17 cellular contexts compared by ENCODE assay signal in the genomic region with DNA sequence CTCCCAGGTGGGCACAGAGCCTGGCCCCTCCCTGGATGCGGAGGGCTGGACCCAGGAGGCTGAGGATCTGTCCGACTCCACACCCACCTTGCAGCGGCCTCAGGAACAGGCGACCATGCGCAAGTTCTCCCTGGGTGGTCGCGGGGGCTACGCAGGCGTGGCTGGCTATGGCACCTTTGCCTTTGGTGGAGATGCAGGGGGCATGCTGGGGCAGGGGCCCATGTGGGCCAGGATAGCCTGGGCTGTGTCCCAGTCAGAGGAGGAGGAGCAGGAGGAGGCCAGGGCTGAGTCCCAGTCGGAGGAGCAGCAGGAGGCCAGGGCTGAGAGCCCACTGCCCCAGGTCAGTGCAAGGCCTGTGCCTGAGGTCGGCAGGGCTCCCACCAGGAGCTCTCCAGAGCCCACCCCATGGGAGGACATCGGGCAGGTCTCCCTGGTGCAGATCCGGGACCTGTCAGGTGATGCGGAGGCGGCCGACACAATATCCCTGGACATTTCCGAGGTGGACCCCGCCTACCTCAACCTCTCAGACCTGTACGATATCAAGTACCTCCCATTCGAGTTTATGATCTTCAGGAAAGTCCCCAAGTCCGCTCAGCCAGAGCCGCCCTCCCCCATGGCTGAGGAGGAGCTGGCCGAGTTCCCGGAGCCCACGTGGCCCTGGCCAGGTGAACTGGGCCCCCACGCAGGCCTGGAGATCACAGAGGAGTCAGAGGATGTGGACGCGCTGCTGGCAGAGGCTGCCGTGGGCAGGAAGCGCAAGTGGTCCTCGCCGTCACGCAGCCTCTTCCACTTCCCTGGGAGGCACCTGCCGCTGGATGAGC. TPM values are rescaled to one million over a fixed set of nuclear protein-coding genes. Genes with fewer than 3 reads are reported as not detected.
DNase-seq lines count a peak whose midpoint lies in the region; ATAC-seq and TF ChIP-seq lines count a peak whose summit lies in the region.
"Had no signal": no experiment of that assay in that cellular context is flagged by ENCODE, and none has a peak within 500 bp of the region (broad histone marks: within the 10 kb centered on the region; RNA-seq: fewer than 3 reads in every experiment).

No MANE protein-coding gene starts in this region.

- H3K27ac Mint-ChIP-seq in activated naive CD4-positive, alpha-beta T cell treated with anti-CD3 and anti-CD28 coated beads for 36 hours: no peak overlapping the region

- no peak for TF ChIP-seq CTCF in cardiac muscle cell (IDR thresholded peaks at IDR 0.05; ENCODE audit: low read depth, low read length)
- TF ChIP-seq CTCF in ovary (IDR thresholded peaks at IDR 0.05): no peak
- no peak for TF ChIP-seq CTCF in GM10266 (IDR thresholded peaks at IDR 0.05; ENCODE audit: control insufficient read depth, insufficient read depth, low read depth, missing control alignments)

- DNase-seq in COLO668 (lab: John Stamatoyannopoulos, UW; ENCODE audit: unreplicated experiment) (peak; percentile 66), NT2/D1 (ENCODE audit: low read depth, low spot score) (no peak), cardiac muscle cell (ENCODE audit: low read depth in 1 of 2, low spot score in 1 of 2) (no peak), ovary (peak in 3 of 5 donors; percentile 33 to 67 (median 56)), NCI-H2227 (lab: John Stamatoyannopoulos, UW; ENCODE audit: unreplicated experiment) (no peak), GM10266 (ENCODE audit: extremely low spot score) (no peak)
- DNase-seq in activated naive CD4-positive, alpha-beta T cell treated with anti-CD3 and anti-CD28 coated beads for 36 hours: no peak
- DNase-seq: activated CD4-positive, alpha-beta T cell treated with anti-CD3 and anti-CD28 coated beads, Interleukin-2, amount 50 U/mL, for 48 hours; activated effector memory CD4-positive, alpha-beta T cell treated with Interleukin-2 at 50 U/mL for 16 hours; brain microvascular endothelial cell; GM23248; mesenchymal stem cell; NCI-H446; stimulated activated CD4-positive, alpha-beta T cell treated with anti-CD3 and anti-CD28 coated beads, Interleukin-2, amount 100 ng/mL, for 24 hours had no signal

- H3K27me3 Mint-ChIP-seq in activated naive CD4-positive, alpha-beta T cell treated with anti-CD3 and anti-CD28 coated beads for 36 hours (ENCODE audit: low read depth): no peaks in the 10 kb centered on the region

- no peak overlapping the region for H3K4me3 Mint-ChIP-seq in activated naive CD4-positive, alpha-beta T cell treated with anti-CD3 and anti-CD28 coated beads for 36 hours

- peaks cover 46% of the 10 kb centered on the region for H3K4me1 ChIP-seq in NT2/D1 (ENCODE audit: insufficient read depth, insufficient read length)
- peaks cover 39% of the 10 kb centered on the region for H3K4me1 ChIP-seq in cardiac muscle cell (ENCODE audit: low read depth)
- peaks cover 9% of the 10 kb centered on the region for H3K4me1 ChIP-seq in ovary (ENCODE audit: insufficient read depth)

- H3K27me3 ChIP-seq in NT2/D1 (ENCODE audit: insufficient read depth, insufficient read length): peaks cover under 1% of the 10 kb centered on the region
- H3K27me3 ChIP-seq in cardiac muscle cell: no peaks in the 10 kb centered on the region
- no peaks in the 10 kb centered on the region for H3K27me3 ChIP-seq in ovary
- H3K27me3 ChIP-seq: brain microvascular endothelial cell had no signal

- no peaks in the 10 kb centered on the region for H3K36me3 Mint-ChIP-seq in activated naive CD4-positive, alpha-beta T cell treated with anti-CD3 and anti-CD28 coated beads for 36 hours (ENCODE audit: low read depth)

- CTCF ChIA-PET in activated naive CD4-positive, alpha-beta T cell treated with anti-CD3 and anti-CD28 coated beads for 36 hours (lab: Charles Lee): no interaction called here

- TF ChIP-seq EP300 in ovary (IDR thresholded peaks at IDR 0.05): no peak

- H3K9ac ChIP-seq in NT2/D1 (ENCODE audit: insufficient read length, low read depth): peak overlapping the region; percentile 51
- H3K9ac ChIP-seq: GM23248 had no signal

- 41 to 58% (median 45%) methylated on average over 34 of the region's 34 CpGs for WGBS in ovary, 3 donors

- H3K4me3 ChIP-seq in NT2/D1 (ENCODE audit: insufficient read length, low read depth) (no peak overlapping the region), cardiac muscle cell (no peak overlapping the region), ovary (no peak overlapping the region)
- H3K4me3 ChIP-seq: GM23248 had no signal

- H3K27ac ChIP-seq in cardiac muscle cell (peak overlapping the region; percentile 48), ovary (peak overlapping the region in 1 of 2 donors; percentile 44)
- H3K27ac ChIP-seq: brain microvascular endothelial cell, GM23248 had no signal

- H3K36me3 ChIP-seq in NT2/D1 (ENCODE audit: insufficient read depth, insufficient read length, low read length): no peaks in the 10 kb centered on the region
- H3K36me3 ChIP-seq in cardiac muscle cell: peaks cover 32% of the 10 kb centered on the region
- no peaks in the 10 kb centered on the region for H3K36me3 ChIP-seq in ovary
- H3K36me3 ChIP-seq: brain microvascular endothelial cell had no signal

- intact Hi-C loops in ovary (cut with DNase I): loop anchor here in 1 of 4 donors (10.0 kb wide), 1 partner anchor 82 kb away; a partner anchor contains a TSS
- intact Hi-C loops in activated naive CD4-positive, alpha-beta T cell treated with anti-CD3 and anti-CD28 coated beads for 36 hours (cut with micrococcal nuclease): no loop called here

- no peaks in the 10 kb centered on the region for H3K9me3 Mint-ChIP-seq in activated naive CD4-positive, alpha-beta T cell treated with anti-CD3 and anti-CD28 coated beads for 36 hours

- no peak for TF ChIP-seq POLR2A in ovary (IDR thresholded peaks at IDR 0.05)

- H3K4me1 Mint-ChIP-seq in activated naive CD4-positive, alpha-beta T cell treated with anti-CD3 and anti-CD28 coated beads for 36 hours (ENCODE audit: low read depth): no peaks in the 10 kb centered on the region

- no peak for ATAC-seq in GM21447 (IDR thresholded peaks at IDR 0.05; ENCODE audit: unreplicated experiment)

- H3K9me3 ChIP-seq in NT2/D1 (ENCODE audit: insufficient read depth, low read length) (no peaks in the 10 kb centered on the region), cardiac muscle cell (ENCODE audit: low read depth) (no peaks in the 10 kb centered on the region), ovary (no peaks in the 10 kb centered on the region)

RNA-seq across cellular contexts. Expression of gene TRIM11, which starts 34.2 kb away (rescaled TPM):
- total RNA-seq in cardiac muscle cell (32.4 and 43.2 TPM in 2 replicates), ovary (10 to 100 TPM; 15.2 to 24.1 (median 20.0) TPM)
- polyA plus RNA-seq in cardiac muscle cell (16.4 and 18.5 TPM in 2 replicates), ovary (10 to 100 TPM in 1 of 2 donors, 1 to 10 TPM in 1; 2.4 to 10.3 TPM)
- total RNA-seq in activated naive CD4-positive, alpha-beta T cell treated with anti-CD3 and anti-CD28 coated beads for 36 hours: 10 to 100 TPM; 26.0 to 27.5 TPM

RNA-seq across cellular contexts. Expression of gene TRIM17, which starts 44.3 kb away (rescaled TPM):
- total RNA-seq in cardiac muscle cell (6.7 and 17.9 TPM in 2 replicates), ovary (1 to 10 TPM; 1.7 to 10.0 (median 3.1) TPM)
- polyA plus RNA-seq in cardiac muscle cell (11.8 and 15.0 TPM in 2 replicates), ovary (1 to 10 TPM in 1 of 2 donors, under 1 TPM in 1; 0.72 to 1.4 TPM)
- 1 to 10 TPM; 1.0 to 1.2 TPM for total RNA-seq in activated naive CD4-positive, alpha-beta T cell treated with anti-CD3 and anti-CD28 coated beads for 36 hours
- total RNA-seq: Daoy, glomerular endothelial cell, GM23248 had no signal

Comparison
In these comparisons a context has a peak if more than half of its experiments do, and no peak if none do; other contexts are left out.
1. DNase-seq: peak in COLO668 (single experiment) and ovary (3 of 5); none in NT2/D1 (single experiment), cardiac muscle cell (0 of 2), NCI-H2227 (single experiment), activated naive CD4-positive, alpha-beta T cell treated with anti-CD3 and anti-CD28 coated beads for 36 hours (single experiment) and GM10266 (single experiment).